In genomic region chr11:85840932-85841331, GRCh38 we compare ENCODE assay signal across 2 cellular contexts. TPM values are rescaled to one million over a fixed set of nuclear protein-coding genes. Genes with fewer than 3 reads are reported as not detected.
"Had no signal": no experiment of that assay in that cellular context is flagged by ENCODE, and none has a peak within 500 bp of the region (broad histone marks: within the 10 kb centered on the region; RNA-seq: fewer than 3 reads in every experiment).

No MANE protein-coding gene starts in this region.

RNA-seq across cellular contexts. Expression of gene CCDC83, which starts 14.3 kb away (rescaled TPM):
- polyA plus RNA-seq: stomach, urinary bladder had no signal
